In genomic region chr5:71455427-71456361, GRCh38 we compare ENCODE assay signal across 8 cellular contexts. TPM values are rescaled to one million over a fixed set of nuclear protein-coding genes. Genes with fewer than 3 reads are reported as not detected.
DNase-seq lines count a peak whose midpoint lies in the region; ATAC-seq and TF ChIP-seq lines count a peak whose summit lies in the region.

TSS of gene BDP1 (plus strand) at chr5:71455651. CDS start at chr5:71455878, 227 bp downstream.

- TF ChIP-seq CTCF in prostate gland (IDR thresholded peaks at IDR 0.05), result peak in 3 of 4 experiments; percentile 12 to 30 (median 16)

- H3K4me3 ChIP-seq in prostate gland (peak within 1 kb of the TSS; percentile 63 to 77), urinary bladder (ENCODE audit: low read depth, low read length) (peak within 1 kb of the TSS; percentile 85)

- DNase-seq in NCI-H187 (lab: John Stamatoyannopoulos, UW) (peak; percentile 83 to 90), T-helper 2 cell (peak; percentile 90 to 98 (median 94)), left ventricle myocardium superior (peak; percentile 97), prostate gland (ENCODE audit: low spot score) (peak; percentile 97)

- ATAC-seq in GM18499 (IDR thresholded peaks at IDR 0.05; ENCODE audit: insufficient read depth, unreplicated experiment) (peak; percentile 87), HG02943 (IDR thresholded peaks at IDR 0.05; ENCODE audit: low read depth, unreplicated experiment) (peak; percentile 96), left ventricle myocardium superior (peak; percentile 99)

- H3K36me3 ChIP-seq in prostate gland (no peaks in the 10 kb centered on the region), urinary bladder (ENCODE audit: insufficient read depth) (no peaks in the 10 kb centered on the region)

- TF ChIP-seq POLR2A in prostate gland (IDR thresholded peaks at IDR 0.05), result peak; percentile 60

- H3K27me3 ChIP-seq in prostate gland (replicated peaks; ENCODE audit: insufficient read depth), result no peaks in the 10 kb centered on the region

- H3K4me1 ChIP-seq in prostate gland (replicated peaks) (no peaks in the 10 kb centered on the region), urinary bladder (ENCODE audit: insufficient read depth) (no peaks in the 10 kb centered on the region)

- under 1% methylated on average over 45 of the region's 50 CpGs for WGBS in prostate gland
- under 1% methylated on average over 50 of the region's 50 CpGs for WGBS in urinary bladder

- H3K9me3 ChIP-seq in prostate gland, result no peaks in the 10 kb centered on the region

- peak within 1 kb of the TSS; percentile 76 for H3K27ac ChIP-seq in angular gyrus (ENCODE audit: low read depth, low read length)
- peak within 1 kb of the TSS; percentile 89 to 90 for H3K27ac ChIP-seq in prostate gland
- peak within 1 kb of the TSS; percentile 97 for H3K27ac ChIP-seq in urinary bladder (ENCODE audit: low read depth)

- intact Hi-C loops in left ventricle myocardium superior (cut with micrococcal nuclease) (no loop called here), prostate gland (cut with DNase I) (no loop called here)

RNA-seq across cellular contexts. Expression of gene BDP1, which starts in this region (rescaled TPM):
- 15.6 TPM for total RNA-seq in left ventricle myocardium superior
- total RNA-seq in prostate gland, result 10 to 100 TPM; 17.9 to 25.6 TPM
- 77.4 TPM for total RNA-seq in urinary bladder
- polyA plus RNA-seq in urinary bladder, result 11.3 TPM

Comparison
In these comparisons a context has a peak if more than half of its experiments do, and no peak if none do; other contexts are left out.
1. Peak in every context shown above with its lines: DNase-seq, ATAC-seq, H3K4me3 ChIP-seq and H3K27ac ChIP-seq.